In the genomic region with DNA sequence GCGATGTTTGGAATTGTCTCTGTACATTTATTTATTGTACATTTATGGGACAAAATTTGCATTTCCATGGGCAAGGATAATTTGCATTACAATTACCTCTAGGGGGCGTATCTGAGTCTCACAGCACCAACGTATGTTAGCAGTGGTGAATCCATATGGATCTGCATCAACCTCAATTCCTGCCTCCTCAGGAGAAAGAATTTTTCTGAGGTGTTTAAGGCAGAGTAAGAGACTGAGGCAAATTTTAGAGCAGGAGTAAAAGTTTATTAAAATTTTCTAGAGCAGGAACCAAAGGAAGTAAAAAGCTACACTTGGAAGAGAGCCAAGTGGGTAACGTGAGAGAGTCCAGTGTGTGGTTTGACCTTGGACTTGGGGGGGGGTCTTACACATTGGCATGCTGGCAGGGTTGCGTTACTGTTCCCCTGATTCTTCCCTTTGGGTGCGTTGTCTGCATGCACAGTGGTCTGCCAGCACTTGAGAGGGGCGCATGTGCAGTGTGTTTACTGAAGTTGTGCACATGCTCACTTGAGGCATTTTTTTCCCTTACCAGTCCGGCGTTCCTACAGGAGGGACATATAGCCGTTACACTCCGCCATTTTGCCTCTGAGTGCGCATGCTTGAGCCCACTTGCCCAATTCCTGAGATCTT, we compare ENCODE assay signal across 8 cellular contexts. TPM values are rescaled to one million over a fixed set of nuclear protein-coding genes. Genes with fewer than 3 reads are reported as not detected.
DNase-seq lines count a peak whose midpoint lies in the region; ATAC-seq and TF ChIP-seq lines count a peak whose summit lies in the region.

No MANE protein-coding gene starts in this region.

- no peak for TF ChIP-seq POLR2A in erythroblast (IDR thresholded peaks at IDR 0.05; ENCODE audit: low read length)

- H3K36me3 ChIP-seq in HAP-1 (replicated peaks) (no peaks in the 10 kb centered on the region), OCI-LY7 (ENCODE audit: insufficient read depth, low read length) (no peaks in the 10 kb centered on the region)

- no peak overlapping the region for H3K4me3 ChIP-seq in HAP-1
- H3K4me3 ChIP-seq in OCI-LY7 (ENCODE audit: low read depth, low read length, poor library complexity, severe bottlenecking): no peak overlapping the region

- CTCF ChIA-PET in OCI-LY7 (lab: Charles Lee; ENCODE audit: unreplicated experiment): no interaction called here

- H3K27me3 ChIP-seq in HAP-1 (ENCODE audit: low read depth): peaks cover 32% of the 10 kb centered on the region

- no peaks in the 10 kb centered on the region for H3K9me2 ChIP-seq in OCI-LY7 (ENCODE audit: insufficient read depth, low read length)

- DNase-seq in AG09319 (ENCODE audit: extremely low read depth, low read depth): no peak
- peak; percentile 58 to 77 for DNase-seq in HAP-1 (ENCODE audit: low spot score in 2 of 2)
- peak; percentile 37 for DNase-seq in OCI-LY7 (ENCODE audit: low spot score)
- DNase-seq in erythroblast (lab: John Stamatoyannopoulos, UW): peak; percentile 47 to 67
- peak; percentile 78 for DNase-seq in pons (ENCODE audit: low spot score)

- H3K4me1 ChIP-seq in HAP-1 (peaks cover 35% of the 10 kb centered on the region), OCI-LY7 (ENCODE audit: insufficient read depth, low read length, poor library complexity, severe bottlenecking) (peaks cover 3% of the 10 kb centered on the region)

- H3K79me2 ChIP-seq in OCI-LY7 (ENCODE audit: insufficient read depth, low read depth, low read length): no peaks in the 10 kb centered on the region

- H3K9me3 ChIP-seq in HAP-1 (no peaks in the 10 kb centered on the region), OCI-LY7 (ENCODE audit: low read length) (no peaks in the 10 kb centered on the region)

- H2AFZ ChIP-seq in OCI-LY7 (ENCODE audit: low read length): no peak overlapping the region

- no peak overlapping the region for H3K4me2 ChIP-seq in OCI-LY7 (ENCODE audit: low read length)

- in situ Hi-C loops in HAP-1 (cut with MboI; ENCODE audit: low sequenced_read_pairs): no loop called here

- no peak for ATAC-seq in GM18511 (IDR thresholded peaks at IDR 0.05; ENCODE audit: unreplicated experiment)
- ATAC-seq in GM21723 (IDR thresholded peaks at IDR 0.05; ENCODE audit: unreplicated experiment): no peak
- no peak for ATAC-seq in HG03175 (IDR thresholded peaks at IDR 0.05; ENCODE audit: unreplicated experiment)

- H3K27ac ChIP-seq in OCI-LY7 (ENCODE audit: low read depth, low read length, poor library complexity, severe bottlenecking): no peak overlapping the region

- POLR2A ChIA-PET in OCI-LY7 (lab: Charles Lee): no interaction called here

- H4K20me1 ChIP-seq in OCI-LY7 (ENCODE audit: insufficient read depth, low read length): no peaks in the 10 kb centered on the region

- no TSS peak for BruUV-seq in OCI-LY7 (replicated peaks; lab: Mats Ljungman, UMichigan)

- peak; percentile 64 for TF ChIP-seq CTCF in AG09319 (IDR thresholded peaks at IDR 0.05; ENCODE audit: low read depth, low read length)
- TF ChIP-seq CTCF in OCI-LY7 (conservative IDR thresholded peaks at IDR 0.05; ENCODE audit: low read length): peak; percentile 84

- intact Hi-C loops in OCI-LY7 (cut with micrococcal nuclease; ENCODE audit: unreplicated experiment): no loop called here

RNA-seq across cellular contexts. Expression of gene RAB14, which starts 21.0 kb away (rescaled TPM):
- total RNA-seq in OCI-LY7 (2014; rRNA removed; shearing (Covaris generic)): 8.1 and 8.6 TPM in 2 replicates
- total RNA-seq in OCI-LY7 (2022): 37.1 and 37.2 TPM in 2 replicates

RNA-seq across cellular contexts. Expression of gene GSN, which starts 45.3 kb away (rescaled TPM):
- 10.9 and 16.3 TPM in 2 replicates for total RNA-seq in OCI-LY7 (2014; rRNA removed; shearing (Covaris generic))
- 13.4 and 15.3 TPM in 2 replicates for total RNA-seq in OCI-LY7 (2022)
